ENCODE assay signal across 19 cellular contexts in the genomic region with DNA sequence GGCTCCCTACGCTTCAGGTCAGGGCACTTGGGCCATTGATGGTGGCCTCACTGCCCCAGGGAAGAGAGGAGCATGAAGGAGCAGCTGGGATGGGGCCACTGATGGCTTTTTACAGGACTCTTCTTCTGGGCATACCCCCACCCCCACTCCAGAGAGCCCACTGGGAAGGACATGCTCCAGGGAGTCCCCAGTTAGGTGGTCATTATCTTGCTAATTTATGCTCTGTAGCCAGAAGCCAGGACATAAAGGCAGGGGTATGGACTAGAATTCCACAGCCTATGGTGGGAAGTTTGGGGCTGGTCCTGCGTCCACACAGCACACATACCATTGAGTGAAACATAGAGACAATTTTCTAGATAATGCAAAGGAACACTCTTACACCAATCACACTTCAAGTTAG. TPM values are rescaled to one million over a fixed set of nuclear protein-coding genes. Genes with fewer than 3 reads are reported as not detected.
DNase-seq lines count a peak whose midpoint lies in the region; ATAC-seq and TF ChIP-seq lines count a peak whose summit lies in the region.
"Had no signal": no experiment of that assay in that cellular context is flagged by ENCODE, and none has a peak within 500 bp of the region (broad histone marks: within the 10 kb centered on the region; RNA-seq: fewer than 3 reads in every experiment).

No MANE protein-coding gene starts in this region.

- no peak overlapping the region for H3K4me3 Mint-ChIP-seq in GM23338
- H3K4me3 Mint-ChIP-seq in WTC11: 0 out of 2 replicates have a peak overlapping the region, but pooled peaks have one; percentile 6
- H3K4me3 Mint-ChIP-seq: B cell; CD4-positive, CD25-positive, alpha-beta regulatory T cell; CD8-positive, alpha-beta T cell had no signal

- H3K4me1 Mint-ChIP-seq in GM23338: peaks cover 82% of the 10 kb centered on the region
- peaks cover 83% of the 10 kb centered on the region for H3K4me1 Mint-ChIP-seq in WTC11
- H3K4me1 Mint-ChIP-seq: B cell; CD4-positive, CD25-positive, alpha-beta regulatory T cell had no signal

- H3K4me1 ChIP-seq in GM23338 (ENCODE audit: insufficient read depth): peaks cover 61% of the 10 kb centered on the region
- H3K4me1 ChIP-seq in iPS-15b (ENCODE audit: control insufficient read depth, insufficient read depth, low read length): peaks cover 33% of the 10 kb centered on the region
- H3K4me1 ChIP-seq: BLaER1, Caco-2 had no signal

- H3K9ac ChIP-seq in iPS-15b (ENCODE audit: low read depth, low read length): no peak overlapping the region
- H3K9ac ChIP-seq: BLaER1, GM23248 had no signal

- H3K27me3 Mint-ChIP-seq in GM23338 (ENCODE audit: insufficient read depth, low read depth, poor library complexity): peaks cover 15% of the 10 kb centered on the region
- peaks cover 16% of the 10 kb centered on the region for H3K27me3 Mint-ChIP-seq in WTC11 (ENCODE audit: low read depth)

- H3K4me3 ChIP-seq in GM23338: peak overlapping the region; percentile 8; the same call in 1 of the 2 replicates
- peak overlapping the region; percentile 2 for H3K4me3 ChIP-seq in iPS-15b (ENCODE audit: low read depth, low read length)
- H3K4me3 ChIP-seq: BLaER1, GM23248 had no signal

- H3K27ac Mint-ChIP-seq in GM23338: peak overlapping the region; percentile 70
- H3K27ac Mint-ChIP-seq in WTC11: no peak overlapping the region; the same call in 1 of the 2 replicates
- H3K27ac Mint-ChIP-seq: B cell; CD4-positive, CD25-positive, alpha-beta regulatory T cell; CD8-positive, alpha-beta T cell had no signal

- H3F3A ChIP-seq in GM23338 (replicated peaks; ENCODE audit: low read depth): no peaks in the 10 kb centered on the region

- H3K27ac ChIP-seq in GM23338 (ENCODE audit: low read depth): no peak overlapping the region
- H3K27ac ChIP-seq: 22Rv1, BLaER1, C4-2B, GM23248 had no signal

- no peaks in the 10 kb centered on the region for H3K9me3 ChIP-seq in iPS-15b (ENCODE audit: control insufficient read depth, insufficient read depth, low read length)
- H3K9me3 ChIP-seq: BLaER1, Caco-2 had no signal

- peak overlapping the region; percentile 53 for H3K4me2 ChIP-seq in GM23338
- H3K4me2 ChIP-seq: BLaER1 had no signal

- no peak overlapping the region for H2AFZ ChIP-seq in GM23338
- H2AFZ ChIP-seq: GM23248 had no signal

- CTCF ChIA-PET in WTC11 (lab: Charles Lee): interaction anchor here (0.7 to 1.4 kb wide), 2 partner anchors 9 to 34 kb away, joined by 3 to 7 read pairs; a partner anchor contains a TSS

- no peaks in the 10 kb centered on the region for H3K79me2 ChIP-seq in GM23338 (replicated peaks; ENCODE audit: insufficient read depth)

- H3K9me3 Mint-ChIP-seq in GM23338 (no peaks in the 10 kb centered on the region), WTC11 (no peaks in the 10 kb centered on the region)
- H3K9me3 Mint-ChIP-seq: CD8-positive, alpha-beta T cell had no signal

- H3K36me3 Mint-ChIP-seq in GM23338 (ENCODE audit: low read depth) (no peaks in the 10 kb centered on the region), WTC11 (no peaks in the 10 kb centered on the region)
- H3K36me3 Mint-ChIP-seq: CD4-positive, CD25-positive, alpha-beta regulatory T cell; CD8-positive, alpha-beta T cell had no signal

- H3K36me3 ChIP-seq in GM23338 (ENCODE audit: insufficient read depth): no peaks in the 10 kb centered on the region
- H3K36me3 ChIP-seq in iPS-15b (ENCODE audit: control insufficient read depth, insufficient read depth, low read length): no peaks in the 10 kb centered on the region
- H3K36me3 ChIP-seq: BLaER1 had no signal

- ATAC-seq in GM23338: peak; percentile 57
- ATAC-seq in WTC11: peak; percentile 49
- ATAC-seq in HG03439 (IDR thresholded peaks at IDR 0.05; ENCODE audit: unreplicated experiment): no peak
- ATAC-seq: CD8-positive, alpha-beta T cell; HCT116 had no signal

- POLR2A ChIA-PET in WTC11 (lab: Charles Lee): no interaction called here

- H4K20me1 ChIP-seq in GM23338 (replicated peaks; ENCODE audit: insufficient read depth): no peaks in the 10 kb centered on the region
- H4K20me1 ChIP-seq: BLaER1 had no signal

- 0 out of 2 replicates have a peak, but pooled peaks cover 4% of the 10 kb centered on the region for H3K9me2 ChIP-seq in GM23338 (ENCODE audit: insufficient read depth)

- H3K27me3 ChIP-seq in GM23338 (ENCODE audit: insufficient read depth) (0 out of 2 replicates have a peak, but pooled peaks cover under 1% of the 10 kb centered on the region), iPS-15b (ENCODE audit: control insufficient read depth, insufficient read depth, low read length) (peaks cover 7% of the 10 kb centered on the region)

- DNase-seq in GM23338 (ENCODE audit: low spot score): no peak
- no peak for DNase-seq in WTC11 (ENCODE audit: low spot score)
- peak; percentile 36 for DNase-seq in iPS-NIHi11 (ENCODE audit: low spot score)
- no peak for DNase-seq in middle frontal gyrus (ENCODE audit: extremely low spot score, low spot score)
- no peak for DNase-seq in medulla oblongata (ENCODE audit: extremely low spot score)
- DNase-seq: Caco-2; CD4-positive, CD25-positive, alpha-beta regulatory T cell; CD8-positive, alpha-beta T cell; DMS153; DND-41; GM23248 had no signal

- TF ChIP-seq CTCF in GM23338 (conservative IDR thresholded peaks at IDR 0.05; ENCODE audit: low read depth in 2 of 2) (no peak), WTC11 (IDR thresholded peaks at IDR 0.05) (no peak)

TF ChIP-seq in GM23338, 12 proteins besides CTCF, POLR2A, EP300 and RAD21 (continues in another document):
- TF ChIP-seq, protein P1, sequence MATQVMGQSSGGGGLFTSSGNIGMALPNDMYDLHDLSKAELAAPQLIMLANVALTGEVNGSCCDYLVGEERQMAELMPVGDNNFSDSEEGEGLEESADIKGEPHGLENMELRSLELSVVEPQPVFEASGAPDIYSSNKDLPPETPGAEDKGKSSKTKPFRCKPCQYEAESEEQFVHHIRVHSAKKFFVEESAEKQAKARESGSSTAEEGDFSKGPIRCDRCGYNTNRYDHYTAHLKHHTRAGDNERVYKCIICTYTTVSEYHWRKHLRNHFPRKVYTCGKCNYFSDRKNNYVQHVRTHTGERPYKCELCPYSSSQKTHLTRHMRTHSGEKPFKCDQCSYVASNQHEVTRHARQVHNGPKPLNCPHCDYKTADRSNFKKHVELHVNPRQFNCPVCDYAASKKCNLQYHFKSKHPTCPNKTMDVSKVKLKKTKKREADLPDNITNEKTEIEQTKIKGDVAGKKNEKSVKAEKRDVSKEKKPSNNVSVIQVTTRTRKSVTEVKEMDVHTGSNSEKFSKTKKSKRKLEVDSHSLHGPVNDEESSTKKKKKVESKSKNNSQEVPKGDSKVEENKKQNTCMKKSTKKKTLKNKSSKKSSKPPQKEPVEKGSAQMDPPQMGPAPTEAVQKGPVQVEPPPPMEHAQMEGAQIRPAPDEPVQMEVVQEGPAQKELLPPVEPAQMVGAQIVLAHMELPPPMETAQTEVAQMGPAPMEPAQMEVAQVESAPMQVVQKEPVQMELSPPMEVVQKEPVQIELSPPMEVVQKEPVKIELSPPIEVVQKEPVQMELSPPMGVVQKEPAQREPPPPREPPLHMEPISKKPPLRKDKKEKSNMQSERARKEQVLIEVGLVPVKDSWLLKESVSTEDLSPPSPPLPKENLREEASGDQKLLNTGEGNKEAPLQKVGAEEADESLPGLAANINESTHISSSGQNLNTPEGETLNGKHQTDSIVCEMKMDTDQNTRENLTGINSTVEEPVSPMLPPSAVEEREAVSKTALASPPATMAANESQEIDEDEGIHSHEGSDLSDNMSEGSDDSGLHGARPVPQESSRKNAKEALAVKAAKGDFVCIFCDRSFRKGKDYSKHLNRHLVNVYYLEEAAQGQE (IDR thresholded peaks at IDR 0.05; ENCODE audit: unreplicated experiment): no peak
- TF ChIP-seq ZNF114 (CRISPR knock-in tag; IDR thresholded peaks at IDR 0.05): no peak

TF ChIP-seq in WTC11, 78 proteins besides CTCF, POLR2A, EP300 and RAD21:
- no peak for TF ChIP-seq IRF2 (CRISPR knock-in tag; IDR thresholded peaks at IDR 0.05; ENCODE audit: borderline replicate concordance, low read depth)
- peak; percentile 16; the same call in 1 of the 2 replicates for TF ChIP-seq ZNF423 (CRISPR knock-in tag; IDR thresholded peaks at IDR 0.05)
- TF ChIP-seq HMGA2 (CRISPR knock-in tag; IDR thresholded peaks at IDR 0.05): no peak

RNA-seq across cellular contexts. Expression of a gene that starts 8.8 kb away (rescaled TPM):
- 2.8 and 2.9 TPM in 2 replicates for total RNA-seq in GM23338 (2014; rRNA removed; shearing (Covaris generic))
- 0.23 and 0.31 TPM in 2 replicates for polyA plus RNA-seq in GM23338 (2016; fragmentation: Nextera tagmentation; extraction: Ambion mirVana)
- 3.7 to 5.5 TPM (median 4.3 TPM) in 3 replicates for total RNA-seq in WTC11 (2021)
- total RNA-seq: Caco-2; CD4-positive, CD25-positive, alpha-beta regulatory T cell; CD8-positive, alpha-beta T cell; GM23248 had no signal
- polyA plus RNA-seq: AG04450; CD4-positive, CD25-positive, alpha-beta regulatory T cell; GM23248 had no signal
